1 cellular context compared by ENCODE assay signal in the genomic region with DNA sequence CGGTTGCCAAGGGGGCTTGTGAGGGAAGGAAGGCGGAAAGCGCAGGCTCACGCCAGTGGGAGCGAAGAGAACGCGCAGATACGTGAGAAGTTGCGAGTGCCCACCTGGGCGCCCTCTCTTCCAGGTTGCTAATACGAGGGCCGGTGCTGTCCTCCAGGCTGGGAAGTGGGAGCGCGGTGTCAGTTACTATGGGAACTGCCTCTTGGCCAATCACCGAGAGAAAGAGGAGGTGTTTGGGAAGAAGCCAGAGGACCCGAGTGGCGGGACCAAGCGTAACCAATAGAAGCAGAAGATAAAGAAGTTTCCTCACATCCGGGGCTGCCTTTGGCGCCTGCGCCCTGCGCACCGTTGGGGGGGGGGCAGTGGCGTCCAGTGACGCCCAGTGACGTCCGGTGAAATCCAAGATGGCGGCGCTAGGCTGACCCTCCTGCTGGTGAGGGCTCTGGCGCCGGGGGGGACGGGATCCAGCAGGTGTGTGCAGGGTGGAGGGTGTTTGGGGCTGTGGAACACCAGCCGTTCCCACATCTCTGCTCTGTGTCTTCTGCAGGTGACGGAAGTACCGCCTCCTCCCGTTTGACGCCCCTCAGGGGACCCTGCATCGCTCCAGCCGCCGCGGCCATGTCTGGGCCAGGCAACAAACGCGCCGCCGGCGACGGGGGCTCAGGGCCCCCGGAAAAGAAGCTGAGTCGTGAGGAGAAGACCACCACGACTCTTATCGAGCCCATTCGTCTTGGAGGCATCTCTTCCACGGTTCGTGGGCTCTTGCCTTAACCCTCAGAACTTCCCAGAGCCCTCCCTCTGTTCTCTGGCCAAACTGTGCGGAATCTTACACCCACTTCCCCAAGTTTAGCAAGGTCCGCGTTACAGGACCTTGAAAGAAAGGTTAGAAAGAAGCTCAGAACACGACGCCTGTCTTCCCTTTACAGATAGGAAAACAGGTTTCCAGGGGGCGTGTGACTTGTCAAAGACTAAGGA.
A peak's percentile ranks its signal among the peaks of the same experiment; 100 is the strongest.
TF ChIP-seq lines count a peak whose summit lies in the region.

Gene CFAP119, minus strand, starts transcription at position 135 of the 975 bp plus-strand sequence. CDS start 314 bp downstream, outside the sequence.
Gene RNF40, plus strand, starts transcription at position 395 of the 975 bp plus-strand sequence. Its CDS starts 224 bp downstream, at position 619.

TF ChIP-seq in HepG2, 621 proteins besides CTCF, POLR2A, EP300 and RAD21 (continued from another document and continues in another):
- TF ChIP-seq ZNF318 (CRISPR knock-in tag; IDR thresholded peaks at IDR 0.05) (no peak), HMG20A (CRISPR knock-in tag; IDR thresholded peaks at IDR 0.05; ENCODE audit: borderline replicate concordance) (no peak), ZMAT3 (CRISPR knock-in tag; conservative IDR thresholded peaks at IDR 0.05) (no peak; the same call in 1 of the 2 replicates), ZNF781 (CRISPR knock-in tag; IDR thresholded peaks at IDR 0.05; ENCODE audit: borderline replicate concordance, not compliant biosample characterization) (peak; percentile 42), ARID4A (CRISPR knock-in tag; IDR thresholded peaks at IDR 0.05; ENCODE audit: borderline replicate concordance) (peak; percentile 100), ZNF83 (CRISPR knock-in tag; IDR thresholded peaks at IDR 0.05; ENCODE audit: borderline replicate concordance) (no peak), ZNF24 (IDR thresholded peaks at IDR 0.05) (no peak), ZBTB33 (CRISPR knock-in tag; IDR thresholded peaks at IDR 0.05) (no peak), DPF2 (CRISPR knock-in tag; IDR thresholded peaks at IDR 0.05; ENCODE audit: borderline replicate concordance, low read depth) (0 out of 2 replicates have a peak, but pooled peaks have one; percentile 12), ZNF574 (CRISPR knock-in tag; IDR thresholded peaks at IDR 0.05) (peak; percentile 92), ZNF839 (CRISPR knock-in tag; IDR thresholded peaks at IDR 0.05; ENCODE audit: borderline replicate concordance) (no peak), PITX1 (CRISPR knock-in tag; IDR thresholded peaks at IDR 0.05) (peak; percentile 37; the same call in 1 of the 2 replicates), RFXANK (CRISPR knock-in tag; IDR thresholded peaks at IDR 0.05) (no peak), NPAS2 (CRISPR knock-in tag; IDR thresholded peaks at IDR 0.05; ENCODE audit: borderline replicate concordance) (no peak), ZNF614 (CRISPR knock-in tag; IDR thresholded peaks at IDR 0.05; ENCODE audit: borderline replicate concordance) (no peak; the same call in 1 of the 2 replicates), ZBTB42 (CRISPR knock-in tag; IDR thresholded peaks at IDR 0.05) (peak; percentile 8; the same call in 1 of the 2 replicates), GTF3A (CRISPR knock-in tag; conservative IDR thresholded peaks at IDR 0.05) (peak; percentile 90), GTF2F1 (IDR thresholded peaks at IDR 0.05; ENCODE audit: low read length) (no peak), HOXA9 (CRISPR knock-in tag; IDR thresholded peaks at IDR 0.05; ENCODE audit: borderline replicate concordance) (no peak)
- TF ChIP-seq, protein P1, sequence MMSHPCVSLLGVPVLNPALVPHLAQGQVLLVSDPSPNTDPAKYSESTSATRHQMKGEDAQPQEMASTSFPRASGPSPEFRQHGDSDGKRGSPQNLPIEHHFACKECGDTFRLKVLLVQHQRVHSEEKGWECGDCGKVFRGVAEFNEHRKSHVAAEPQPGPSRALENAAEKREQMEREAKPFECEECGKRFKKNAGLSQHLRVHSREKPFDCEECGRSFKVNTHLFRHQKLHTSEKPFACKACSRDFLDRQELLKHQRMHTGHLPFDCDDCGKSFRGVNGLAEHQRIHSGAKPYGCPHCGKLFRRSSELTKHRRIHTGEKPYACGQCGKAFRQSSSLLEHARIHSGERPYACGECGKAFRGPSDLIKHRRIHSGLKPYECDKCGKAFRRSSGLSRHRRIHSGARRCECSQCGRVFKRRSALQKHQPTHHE (CRISPR knock-in tag; IDR thresholded peaks at IDR 0.05; ENCODE audit: borderline replicate concordance): 0 out of 2 replicates have a peak, but pooled peaks have one; percentile 76
- TF ChIP-seq, protein P2, sequence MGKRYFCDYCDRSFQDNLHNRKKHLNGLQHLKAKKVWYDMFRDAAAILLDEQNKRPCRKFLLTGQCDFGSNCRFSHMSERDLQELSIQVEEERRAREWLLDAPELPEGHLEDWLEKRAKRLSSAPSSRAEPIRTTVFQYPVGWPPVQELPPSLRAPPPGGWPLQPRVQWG (CRISPR knock-in tag; IDR thresholded peaks at IDR 0.05; ENCODE audit: borderline replicate concordance, low read depth): no peak
- TF ChIP-seq, protein P3, sequence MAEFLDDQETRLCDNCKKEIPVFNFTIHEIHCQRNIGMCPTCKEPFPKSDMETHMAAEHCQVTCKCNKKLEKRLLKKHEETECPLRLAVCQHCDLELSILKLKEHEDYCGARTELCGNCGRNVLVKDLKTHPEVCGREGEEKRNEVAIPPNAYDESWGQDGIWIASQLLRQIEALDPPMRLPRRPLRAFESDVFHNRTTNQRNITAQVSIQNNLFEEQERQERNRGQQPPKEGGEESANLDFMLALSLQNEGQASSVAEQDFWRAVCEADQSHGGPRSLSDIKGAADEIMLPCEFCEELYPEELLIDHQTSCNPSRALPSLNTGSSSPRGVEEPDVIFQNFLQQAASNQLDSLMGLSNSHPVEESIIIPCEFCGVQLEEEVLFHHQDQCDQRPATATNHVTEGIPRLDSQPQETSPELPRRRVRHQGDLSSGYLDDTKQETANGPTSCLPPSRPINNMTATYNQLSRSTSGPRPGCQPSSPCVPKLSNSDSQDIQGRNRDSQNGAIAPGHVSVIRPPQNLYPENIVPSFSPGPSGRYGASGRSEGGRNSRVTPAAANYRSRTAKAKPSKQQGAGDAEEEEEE (CRISPR knock-in tag; IDR thresholded peaks at IDR 0.05; ENCODE audit: borderline replicate concordance): no peak
